1 cellular context compared by ENCODE assay signal in the genomic region with DNA sequence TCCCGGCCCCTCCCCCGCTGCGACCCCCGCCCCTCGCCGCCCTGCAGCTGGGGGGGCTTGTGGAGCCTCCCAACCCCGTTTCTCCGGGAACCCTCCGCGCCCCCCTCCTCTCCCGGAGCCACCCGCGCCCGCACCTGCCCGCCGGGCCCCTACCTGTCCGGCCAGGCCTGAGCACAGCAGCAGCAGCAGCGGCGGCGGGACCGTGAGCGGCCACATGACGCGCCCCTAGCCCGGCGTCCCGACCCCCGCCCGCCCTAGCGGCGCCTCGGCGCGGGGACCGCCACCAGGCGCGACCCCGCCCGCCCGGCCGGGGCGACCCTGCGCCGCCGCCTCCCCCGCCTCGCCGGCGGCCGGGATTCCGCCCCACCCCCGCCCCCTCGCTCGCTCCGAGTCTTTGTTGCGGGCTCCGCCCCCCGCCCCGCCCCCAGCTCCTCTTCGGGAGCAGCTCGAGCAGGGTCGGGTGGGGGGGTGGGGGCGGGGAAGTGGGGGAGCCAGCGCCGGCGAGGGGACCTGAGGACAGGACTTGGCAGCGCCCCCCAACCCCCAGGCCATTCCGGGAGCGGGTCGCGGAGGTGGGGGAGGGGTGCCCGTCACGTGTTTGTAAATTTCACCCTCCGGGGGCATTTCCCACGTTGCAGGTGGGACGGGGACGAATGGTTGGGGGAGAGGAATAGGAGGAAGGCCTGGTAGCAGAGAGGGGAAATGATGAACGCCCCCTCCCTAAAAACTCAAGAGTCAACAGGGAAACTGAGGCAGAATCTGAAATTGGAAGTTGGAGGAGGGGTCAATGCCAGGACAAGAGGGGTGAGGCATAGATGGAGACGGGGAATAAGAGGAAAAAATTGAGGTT.
TF ChIP-seq lines count a peak whose summit lies in the region.

A gene (minus strand): TSS at position 365 of the 850 bp plus-strand sequence. CDS start 149 bp downstream, at position 216.

TF ChIP-seq in GM23338, 12 proteins besides CTCF, POLR2A, EP300 and RAD21 (continued from another document):
- TF ChIP-seq, protein P1, sequence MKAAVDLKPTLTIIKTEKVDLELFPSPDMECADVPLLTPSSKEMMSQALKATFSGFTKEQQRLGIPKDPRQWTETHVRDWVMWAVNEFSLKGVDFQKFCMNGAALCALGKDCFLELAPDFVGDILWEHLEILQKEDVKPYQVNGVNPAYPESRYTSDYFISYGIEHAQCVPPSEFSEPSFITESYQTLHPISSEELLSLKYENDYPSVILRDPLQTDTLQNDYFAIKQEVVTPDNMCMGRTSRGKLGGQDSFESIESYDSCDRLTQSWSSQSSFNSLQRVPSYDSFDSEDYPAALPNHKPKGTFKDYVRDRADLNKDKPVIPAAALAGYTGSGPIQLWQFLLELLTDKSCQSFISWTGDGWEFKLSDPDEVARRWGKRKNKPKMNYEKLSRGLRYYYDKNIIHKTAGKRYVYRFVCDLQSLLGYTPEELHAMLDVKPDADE (IDR thresholded peaks at IDR 0.05) = no peak
- TF ChIP-seq, protein P2, sequence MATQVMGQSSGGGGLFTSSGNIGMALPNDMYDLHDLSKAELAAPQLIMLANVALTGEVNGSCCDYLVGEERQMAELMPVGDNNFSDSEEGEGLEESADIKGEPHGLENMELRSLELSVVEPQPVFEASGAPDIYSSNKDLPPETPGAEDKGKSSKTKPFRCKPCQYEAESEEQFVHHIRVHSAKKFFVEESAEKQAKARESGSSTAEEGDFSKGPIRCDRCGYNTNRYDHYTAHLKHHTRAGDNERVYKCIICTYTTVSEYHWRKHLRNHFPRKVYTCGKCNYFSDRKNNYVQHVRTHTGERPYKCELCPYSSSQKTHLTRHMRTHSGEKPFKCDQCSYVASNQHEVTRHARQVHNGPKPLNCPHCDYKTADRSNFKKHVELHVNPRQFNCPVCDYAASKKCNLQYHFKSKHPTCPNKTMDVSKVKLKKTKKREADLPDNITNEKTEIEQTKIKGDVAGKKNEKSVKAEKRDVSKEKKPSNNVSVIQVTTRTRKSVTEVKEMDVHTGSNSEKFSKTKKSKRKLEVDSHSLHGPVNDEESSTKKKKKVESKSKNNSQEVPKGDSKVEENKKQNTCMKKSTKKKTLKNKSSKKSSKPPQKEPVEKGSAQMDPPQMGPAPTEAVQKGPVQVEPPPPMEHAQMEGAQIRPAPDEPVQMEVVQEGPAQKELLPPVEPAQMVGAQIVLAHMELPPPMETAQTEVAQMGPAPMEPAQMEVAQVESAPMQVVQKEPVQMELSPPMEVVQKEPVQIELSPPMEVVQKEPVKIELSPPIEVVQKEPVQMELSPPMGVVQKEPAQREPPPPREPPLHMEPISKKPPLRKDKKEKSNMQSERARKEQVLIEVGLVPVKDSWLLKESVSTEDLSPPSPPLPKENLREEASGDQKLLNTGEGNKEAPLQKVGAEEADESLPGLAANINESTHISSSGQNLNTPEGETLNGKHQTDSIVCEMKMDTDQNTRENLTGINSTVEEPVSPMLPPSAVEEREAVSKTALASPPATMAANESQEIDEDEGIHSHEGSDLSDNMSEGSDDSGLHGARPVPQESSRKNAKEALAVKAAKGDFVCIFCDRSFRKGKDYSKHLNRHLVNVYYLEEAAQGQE (IDR thresholded peaks at IDR 0.05; ENCODE audit: unreplicated experiment) = no peak
- TF ChIP-seq CREB1 (CRISPR knock-in tag; IDR thresholded peaks at IDR 0.05; ENCODE audit: low read depth) (no peak), EZH2phosphoT487 (IDR thresholded peaks at IDR 0.05; ENCODE audit: unreplicated experiment) (no peak)
